ENCODE assay signal across 1 cellular context in the genomic region with DNA sequence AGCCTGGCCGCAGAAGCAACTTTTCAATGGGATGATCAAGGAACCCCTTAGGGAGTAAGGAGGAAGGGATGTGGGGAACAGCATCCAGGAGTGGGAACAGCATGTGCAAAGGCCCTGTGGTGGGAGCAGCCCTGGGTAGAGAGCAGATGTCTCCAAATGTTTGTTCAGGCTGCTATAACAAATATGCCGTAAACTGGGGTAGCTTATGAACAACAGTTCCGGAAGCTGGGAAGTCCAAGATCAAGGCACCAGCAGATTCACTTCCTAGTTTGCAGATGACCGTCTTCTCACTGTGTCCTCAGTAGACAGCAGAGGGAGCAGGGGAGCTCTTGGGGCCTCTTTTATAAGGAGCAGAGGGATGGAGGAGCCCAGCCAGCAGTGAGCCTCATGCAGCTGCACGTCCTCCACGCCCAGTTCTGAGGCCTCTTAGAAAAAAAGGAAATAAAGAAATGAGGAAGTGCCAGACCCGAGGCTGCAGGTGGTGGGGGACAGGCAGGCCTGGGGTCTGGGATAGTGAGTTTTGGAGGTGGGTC.
A peak's percentile ranks its signal among the peaks of the same experiment; 100 is the strongest.
TF ChIP-seq lines count a peak whose summit lies in the region.

No MANE protein-coding gene starts in this region.

TF ChIP-seq in H1, 55 proteins besides CTCF, POLR2A, EP300 and RAD21:
- TF ChIP-seq KDM1A (IDR thresholded peaks at IDR 0.05; ENCODE audit: borderline replicate concordance, low read length): peak; percentile 87; the same call in 1 of the 2 replicates
- TF ChIP-seq, protein P1, sequence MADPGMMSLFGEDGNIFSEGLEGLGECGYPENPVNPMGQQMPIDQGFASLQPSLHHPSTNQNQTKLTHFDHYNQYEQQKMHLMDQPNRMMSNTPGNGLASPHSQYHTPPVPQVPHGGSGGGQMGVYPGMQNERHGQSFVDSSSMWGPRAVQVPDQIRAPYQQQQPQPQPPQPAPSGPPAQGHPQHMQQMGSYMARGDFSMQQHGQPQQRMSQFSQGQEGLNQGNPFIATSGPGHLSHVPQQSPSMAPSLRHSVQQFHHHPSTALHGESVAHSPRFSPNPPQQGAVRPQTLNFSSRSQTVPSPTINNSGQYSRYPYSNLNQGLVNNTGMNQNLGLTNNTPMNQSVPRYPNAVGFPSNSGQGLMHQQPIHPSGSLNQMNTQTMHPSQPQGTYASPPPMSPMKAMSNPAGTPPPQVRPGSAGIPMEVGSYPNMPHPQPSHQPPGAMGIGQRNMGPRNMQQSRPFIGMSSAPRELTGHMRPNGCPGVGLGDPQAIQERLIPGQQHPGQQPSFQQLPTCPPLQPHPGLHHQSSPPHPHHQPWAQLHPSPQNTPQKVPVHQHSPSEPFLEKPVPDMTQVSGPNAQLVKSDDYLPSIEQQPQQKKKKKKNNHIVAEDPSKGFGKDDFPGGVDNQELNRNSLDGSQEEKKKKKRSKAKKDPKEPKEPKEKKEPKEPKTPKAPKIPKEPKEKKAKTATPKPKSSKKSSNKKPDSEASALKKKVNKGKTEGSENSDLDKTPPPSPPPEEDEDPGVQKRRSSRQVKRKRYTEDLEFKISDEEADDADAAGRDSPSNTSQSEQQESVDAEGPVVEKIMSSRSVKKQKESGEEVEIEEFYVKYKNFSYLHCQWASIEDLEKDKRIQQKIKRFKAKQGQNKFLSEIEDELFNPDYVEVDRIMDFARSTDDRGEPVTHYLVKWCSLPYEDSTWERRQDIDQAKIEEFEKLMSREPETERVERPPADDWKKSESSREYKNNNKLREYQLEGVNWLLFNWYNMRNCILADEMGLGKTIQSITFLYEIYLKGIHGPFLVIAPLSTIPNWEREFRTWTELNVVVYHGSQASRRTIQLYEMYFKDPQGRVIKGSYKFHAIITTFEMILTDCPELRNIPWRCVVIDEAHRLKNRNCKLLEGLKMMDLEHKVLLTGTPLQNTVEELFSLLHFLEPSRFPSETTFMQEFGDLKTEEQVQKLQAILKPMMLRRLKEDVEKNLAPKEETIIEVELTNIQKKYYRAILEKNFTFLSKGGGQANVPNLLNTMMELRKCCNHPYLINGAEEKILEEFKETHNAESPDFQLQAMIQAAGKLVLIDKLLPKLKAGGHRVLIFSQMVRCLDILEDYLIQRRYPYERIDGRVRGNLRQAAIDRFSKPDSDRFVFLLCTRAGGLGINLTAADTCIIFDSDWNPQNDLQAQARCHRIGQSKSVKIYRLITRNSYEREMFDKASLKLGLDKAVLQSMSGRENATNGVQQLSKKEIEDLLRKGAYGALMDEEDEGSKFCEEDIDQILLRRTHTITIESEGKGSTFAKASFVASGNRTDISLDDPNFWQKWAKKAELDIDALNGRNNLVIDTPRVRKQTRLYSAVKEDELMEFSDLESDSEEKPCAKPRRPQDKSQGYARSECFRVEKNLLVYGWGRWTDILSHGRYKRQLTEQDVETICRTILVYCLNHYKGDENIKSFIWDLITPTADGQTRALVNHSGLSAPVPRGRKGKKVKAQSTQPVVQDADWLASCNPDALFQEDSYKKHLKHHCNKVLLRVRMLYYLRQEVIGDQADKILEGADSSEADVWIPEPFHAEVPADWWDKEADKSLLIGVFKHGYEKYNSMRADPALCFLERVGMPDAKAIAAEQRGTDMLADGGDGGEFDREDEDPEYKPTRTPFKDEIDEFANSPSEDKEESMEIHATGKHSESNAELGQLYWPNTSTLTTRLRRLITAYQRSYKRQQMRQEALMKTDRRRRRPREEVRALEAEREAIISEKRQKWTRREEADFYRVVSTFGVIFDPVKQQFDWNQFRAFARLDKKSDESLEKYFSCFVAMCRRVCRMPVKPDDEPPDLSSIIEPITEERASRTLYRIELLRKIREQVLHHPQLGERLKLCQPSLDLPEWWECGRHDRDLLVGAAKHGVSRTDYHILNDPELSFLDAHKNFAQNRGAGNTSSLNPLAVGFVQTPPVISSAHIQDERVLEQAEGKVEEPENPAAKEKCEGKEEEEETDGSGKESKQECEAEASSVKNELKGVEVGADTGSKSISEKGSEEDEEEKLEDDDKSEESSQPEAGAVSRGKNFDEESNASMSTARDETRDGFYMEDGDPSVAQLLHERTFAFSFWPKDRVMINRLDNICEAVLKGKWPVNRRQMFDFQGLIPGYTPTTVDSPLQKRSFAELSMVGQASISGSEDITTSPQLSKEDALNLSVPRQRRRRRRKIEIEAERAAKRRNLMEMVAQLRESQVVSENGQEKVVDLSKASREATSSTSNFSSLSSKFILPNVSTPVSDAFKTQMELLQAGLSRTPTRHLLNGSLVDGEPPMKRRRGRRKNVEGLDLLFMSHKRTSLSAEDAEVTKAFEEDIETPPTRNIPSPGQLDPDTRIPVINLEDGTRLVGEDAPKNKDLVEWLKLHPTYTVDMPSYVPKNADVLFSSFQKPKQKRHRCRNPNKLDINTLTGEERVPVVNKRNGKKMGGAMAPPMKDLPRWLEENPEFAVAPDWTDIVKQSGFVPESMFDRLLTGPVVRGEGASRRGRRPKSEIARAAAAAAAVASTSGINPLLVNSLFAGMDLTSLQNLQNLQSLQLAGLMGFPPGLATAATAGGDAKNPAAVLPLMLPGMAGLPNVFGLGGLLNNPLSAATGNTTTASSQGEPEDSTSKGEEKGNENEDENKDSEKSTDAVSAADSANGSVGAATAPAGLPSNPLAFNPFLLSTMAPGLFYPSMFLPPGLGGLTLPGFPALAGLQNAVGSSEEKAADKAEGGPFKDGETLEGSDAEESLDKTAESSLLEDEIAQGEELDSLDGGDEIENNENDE (IDR thresholded peaks at IDR 0.05; ENCODE audit: insufficient replicate concordance, low read length): no peak
TF ChIP-seq in H1: peak in this region for 1.
